ENCODE assay signal across 37 cellular contexts in the genomic region with DNA sequence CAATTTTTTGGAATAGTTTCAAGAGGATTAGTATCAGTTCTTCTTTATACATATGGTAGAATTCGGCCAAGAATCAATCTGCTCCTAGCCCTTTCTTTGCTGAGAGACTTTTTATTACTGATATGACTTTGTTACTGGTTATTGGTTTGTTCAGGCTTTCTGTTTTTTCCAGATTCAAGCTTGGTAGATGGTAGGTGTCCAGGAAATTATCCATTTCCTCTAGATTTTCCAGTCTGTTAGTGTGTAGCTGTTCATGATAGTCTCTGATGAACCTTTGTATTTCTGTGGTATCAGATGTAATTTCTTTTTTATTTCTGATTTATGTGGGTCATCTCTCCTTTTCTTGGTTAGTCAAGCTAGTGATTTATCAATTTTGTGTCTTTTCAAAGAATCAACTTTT.
A peak's percentile ranks its signal among the peaks of the same experiment; 100 is the strongest.
DNase-seq lines count a peak whose midpoint lies in the region; FAIRE-seq and TF ChIP-seq lines count a peak whose summit lies in the region.
"Had no signal": no experiment of that assay in that cellular context is flagged by ENCODE, and none has a peak within 500 bp of the region (broad histone marks: within the 10 kb centered on the region; RNA-seq: fewer than 3 reads in every experiment).

No MANE protein-coding gene starts in this region.

- H3K36me3 Mint-ChIP-seq in osteocyte (ENCODE audit: unreplicated experiment) = peaks cover 14% of the 10 kb centered on the region

- dilution Hi-C loops in endothelial cell of umbilical vein (cut with MboI; ENCODE audit: extremely low pct_ligation_motif_present, low sequenced_read_pairs) = no loop called here

- CTCF ChIA-PET in endothelial cell of umbilical vein (lab: Charles Lee) = interaction anchor here (0.6 kb wide), 1 partner anchor 18 kb away, joined by 3 read pairs; no protein-coding TSS in a partner anchor

- H3K27ac Mint-ChIP-seq in osteocyte (ENCODE audit: unreplicated experiment) = no peak overlapping the region
- H3K27ac Mint-ChIP-seq: B cell; CD14-positive monocyte; CD4-positive, alpha-beta memory T cell; CD4-positive, alpha-beta T cell; CD4-positive, CD25-positive, alpha-beta regulatory T cell; CD8-positive, alpha-beta memory T cell; CD8-positive, alpha-beta T cell had no signal

- no peak overlapping the region for H2AFZ ChIP-seq in endothelial cell of umbilical vein (ENCODE audit: low read depth, low read length)
- H2AFZ ChIP-seq in GM23248 = no peak overlapping the region

- FAIRE-seq in endothelial cell of umbilical vein (lab: Jason Lieb, UNC) = peak; percentile 38
- FAIRE-seq: A204.1, A549, D721Med had no signal

- H3K9ac ChIP-seq in endothelial cell of umbilical vein (replicated peaks; ENCODE audit: extremely low read depth, insufficient read depth, low read length) = no peak overlapping the region
- H3K9ac ChIP-seq in GM23248 = no peak overlapping the region
- H3K9ac ChIP-seq: BLaER1; BLaER1 treated with 17β-estradiol and CSF1 and Interleukin-3, amounts not matched to agents 10 nM and 100 nM had no signal

- peak; percentile 30 for DNase-seq in dermis blood vessel endothelial cell
- peak; percentile 44 to 53 for DNase-seq in dermis microvascular lymphatic vessel endothelial cell (ENCODE audit: low read depth in 2 of 2)
- DNase-seq in endothelial cell of umbilical vein (ENCODE audit: low read depth, low spot score) = no peak
- peak; percentile 24 to 73 for DNase-seq in lung microvascular endothelial cell (ENCODE audit: low read depth in 2 of 2)
- no peak for DNase-seq in GDM1 (lab: John Stamatoyannopoulos, UW)
- no peak for DNase-seq in NCI-H2171 (lab: John Stamatoyannopoulos, UW)
- DNase-seq in osteocyte (ENCODE audit: extremely low spot score, unreplicated experiment) = no peak
- no peak for DNase-seq in GM23248
- DNase-seq: 8988T; ACHN; AML-193; BE2C; C1 segment of cervical spinal cord; Caco-2; Calu3; CD4-positive, alpha-beta memory T cell; CD4-positive, alpha-beta T cell; CD4-positive, CD25-positive, alpha-beta regulatory T cell; CD8-positive, alpha-beta memory T cell; CD8-positive, alpha-beta T cell; COR-L47; DMS 273 treated with DMSO at 0.1 percent for 48 hours; DMS153; DMS53; DMS79; DMS79 treated with DMSO at 0.1 percent for 48 hours; DND-41; EL had no signal

- BruUV-seq in endothelial cell of umbilical vein (replicated peaks; lab: Mats Ljungman, UMichigan) = no TSS peak

- no peaks in the 10 kb centered on the region for H3K9me3 ChIP-seq in endothelial cell of umbilical vein (replicated peaks; ENCODE audit: control insufficient read depth, insufficient read depth, low read length)
- H3K9me3 ChIP-seq in GM23248 (ENCODE audit: low read depth) = no peaks in the 10 kb centered on the region
- H3K9me3 ChIP-seq: A549, BE2C, Caco-2 had no signal

- POLR2A ChIA-PET in endothelial cell of umbilical vein (lab: Charles Lee) = no interaction called here

- TF ChIP-seq POLR2A in endothelial cell of umbilical vein (IDR thresholded peaks at IDR 0.05; ENCODE audit: low read depth, low read length) = no peak

- H3K4me1 ChIP-seq in endothelial cell of umbilical vein (ENCODE audit: control insufficient read depth, extremely low read depth, insufficient read depth, low read length) = peaks cover 5% of the 10 kb centered on the region
- no peaks in the 10 kb centered on the region for H3K4me1 ChIP-seq in GM23248 (ENCODE audit: insufficient read depth)
- H3K4me1 ChIP-seq: A549; BE2C; BLaER1; BLaER1 treated with 17β-estradiol and CSF1 and Interleukin-3, amounts not matched to agents 10 nM and 100 nM; Caco-2 had no signal

- H3K9me3 Mint-ChIP-seq in osteocyte (ENCODE audit: unreplicated experiment) = peaks cover 30% of the 10 kb centered on the region

- no peak overlapping the region for H3K27ac ChIP-seq in endothelial cell of umbilical vein (ENCODE audit: insufficient read depth, low read depth, low read length)
- H3K27ac ChIP-seq in GM23248 = no peak overlapping the region
- H3K27ac ChIP-seq: 22Rv1; A549; BLaER1; BLaER1 treated with 17β-estradiol and CSF1 and Interleukin-3, amounts not matched to agents 10 nM and 100 nM; C4-2B had no signal

- no peaks in the 10 kb centered on the region for H3K9me2 ChIP-seq in GM23248 (ENCODE audit: insufficient read depth)

- WGBS in GM23248 (ENCODE audit: low coverage in 1 of 2, low lambda C conversion rate in 2 of 2, missing lambda C conversion rate in 2 of 2), 2 experiments = 95% methylated on average over 1 of the region's 1 CpG

- no peaks in the 10 kb centered on the region for H4K20me1 ChIP-seq in endothelial cell of umbilical vein (replicated peaks; ENCODE audit: control insufficient read depth, extremely low read depth, insufficient read depth, low read length)
- H4K20me1 ChIP-seq in GM23248 (ENCODE audit: insufficient read depth) = no peaks in the 10 kb centered on the region
- H4K20me1 ChIP-seq: BLaER1; BLaER1 treated with 17β-estradiol and CSF1 and Interleukin-3, amounts not matched to agents 10 nM and 100 nM had no signal

- H3K4me2 ChIP-seq in endothelial cell of umbilical vein (ENCODE audit: insufficient read depth, low read length) (no peak overlapping the region), GM23248 (ENCODE audit: unreplicated experiment) (no peak overlapping the region)
- H3K4me2 ChIP-seq: A549; BLaER1; BLaER1 treated with 17β-estradiol and CSF1 and Interleukin-3, amounts not matched to agents 10 nM and 100 nM had no signal

- H3K27me3 ChIP-seq in endothelial cell of umbilical vein (ENCODE audit: control insufficient read depth in 2 of 2, insufficient read depth in 2 of 2, low read length in 2 of 2) = no peaks in the 10 kb centered on the region
- no peaks in the 10 kb centered on the region for H3K27me3 ChIP-seq in GM23248 (replicated peaks; ENCODE audit: insufficient read depth)
- H3K27me3 ChIP-seq: BE2C; BLaER1; BLaER1 treated with 17β-estradiol and CSF1 and Interleukin-3, amounts not matched to agents 10 nM and 100 nM had no signal

- H3K4me1 Mint-ChIP-seq in osteocyte (ENCODE audit: unreplicated experiment) = peaks cover 33% of the 10 kb centered on the region
- H3K4me1 Mint-ChIP-seq: B cell, CD14-positive monocyte had no signal

- no peaks in the 10 kb centered on the region for H3F3A ChIP-seq in GM23248 (ENCODE audit: insufficient read depth)

- intact Hi-C loops in endothelial cell of umbilical vein (cut with micrococcal nuclease) = no loop called here

- no peak overlapping the region for H3K4me3 Mint-ChIP-seq in osteocyte (ENCODE audit: unreplicated experiment)
- H3K4me3 Mint-ChIP-seq: B cell; CD14-positive monocyte; CD4-positive, alpha-beta memory T cell; CD4-positive, alpha-beta T cell; CD4-positive, CD25-positive, alpha-beta regulatory T cell; CD8-positive, alpha-beta memory T cell; CD8-positive, alpha-beta T cell had no signal

- in situ Hi-C loops in GM23248 (cut with MboI) = no loop called here

- no peaks in the 10 kb centered on the region for H3K79me2 ChIP-seq in endothelial cell of umbilical vein (ENCODE audit: control insufficient read depth, insufficient read depth, low read length)
- no peaks in the 10 kb centered on the region for H3K79me2 ChIP-seq in GM23248 (ENCODE audit: insufficient read depth)

- H3K27me3 Mint-ChIP-seq in osteocyte (ENCODE audit: unreplicated experiment) = no peaks in the 10 kb centered on the region
- H3K27me3 Mint-ChIP-seq: B cell; CD4-positive, alpha-beta memory T cell; CD4-positive, alpha-beta T cell; CD4-positive, CD25-positive, alpha-beta regulatory T cell; CD8-positive, alpha-beta memory T cell had no signal

- TF ChIP-seq CTCF in endothelial cell of umbilical vein (IDR thresholded peaks at IDR 0.05; ENCODE audit: extremely low read depth in 1 of 2, insufficient read depth in 1 of 2, low read depth in 1 of 2, low read length in 2 of 2) = no peak
- no peak for TF ChIP-seq CTCF in osteocyte (IDR thresholded peaks at IDR 0.05)

- no peaks in the 10 kb centered on the region for H3K9me1 ChIP-seq in endothelial cell of umbilical vein (replicated peaks; ENCODE audit: control insufficient read depth, extremely low read depth, insufficient read depth, low read length)

- H3K36me3 ChIP-seq in endothelial cell of umbilical vein (ENCODE audit: control insufficient read depth in 2 of 2, extremely low read depth in 1 of 2, insufficient read depth in 2 of 2, low read length in 2 of 2) (no peaks in the 10 kb centered on the region), GM23248 (ENCODE audit: low read depth) (no peaks in the 10 kb centered on the region)
- H3K36me3 ChIP-seq: BE2C had no signal

- H3K4me3 ChIP-seq in endothelial cell of umbilical vein (replicated peaks in 1 of 3; ENCODE audit: insufficient read depth in 1 of 3, low read depth in 1 of 3, low read length in 3 of 3) (no peak overlapping the region), GM23248 (no peak overlapping the region)
- H3K4me3 ChIP-seq: A549; BLaER1; BLaER1 treated with 17β-estradiol and CSF1 and Interleukin-3, amounts not matched to agents 10 nM and 100 nM had no signal

TF ChIP-seq in endothelial cell of umbilical vein, 7 proteins besides CTCF, POLR2A, EP300 and RAD21:
- TF ChIP-seq JUN (IDR thresholded peaks at IDR 0.05; ENCODE audit: borderline replicate concordance, insufficient read depth, insufficient read length, low read depth) (no peak), GATA2 (IDR thresholded peaks at IDR 0.05; ENCODE audit: insufficient read depth, insufficient read length, low read depth, low read length) (no peak), MYC (IDR thresholded peaks at IDR 0.05; ENCODE audit: low read depth, low read length) (no peak), EZH2 (IDR thresholded peaks at IDR 0.05; ENCODE audit: borderline replicate concordance, low read depth, low read length, severe bottlenecking) (no peak), POLR2AphosphoS5 (IDR thresholded peaks at IDR 0.05; ENCODE audit: insufficient read depth, low read depth, low read length) (no peak), FOS (IDR thresholded peaks at IDR 0.05; ENCODE audit: borderline replicate concordance, insufficient read depth, low read length) (no peak)
- TF ChIP-seq, protein P1, sequence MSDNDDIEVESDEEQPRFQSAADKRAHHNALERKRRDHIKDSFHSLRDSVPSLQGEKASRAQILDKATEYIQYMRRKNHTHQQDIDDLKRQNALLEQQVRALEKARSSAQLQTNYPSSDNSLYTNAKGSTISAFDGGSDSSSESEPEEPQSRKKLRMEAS (IDR thresholded peaks at IDR 0.05; ENCODE audit: insufficient read depth, insufficient read length) = no peak

Comparison
In these comparisons a context has a peak if more than half of its experiments do, and no peak if none do; other contexts are left out.
1. DNase-seq: peak in dermis blood vessel endothelial cell (single experiment), dermis microvascular lymphatic vessel endothelial cell (2 of 2) and lung microvascular endothelial cell (2 of 2); none in endothelial cell of umbilical vein (single experiment), GDM1 (single experiment), NCI-H2171 (single experiment), osteocyte (single experiment) and GM23248 (single experiment).